7 cellular contexts compared by ENCODE assay signal in the genomic region with DNA sequence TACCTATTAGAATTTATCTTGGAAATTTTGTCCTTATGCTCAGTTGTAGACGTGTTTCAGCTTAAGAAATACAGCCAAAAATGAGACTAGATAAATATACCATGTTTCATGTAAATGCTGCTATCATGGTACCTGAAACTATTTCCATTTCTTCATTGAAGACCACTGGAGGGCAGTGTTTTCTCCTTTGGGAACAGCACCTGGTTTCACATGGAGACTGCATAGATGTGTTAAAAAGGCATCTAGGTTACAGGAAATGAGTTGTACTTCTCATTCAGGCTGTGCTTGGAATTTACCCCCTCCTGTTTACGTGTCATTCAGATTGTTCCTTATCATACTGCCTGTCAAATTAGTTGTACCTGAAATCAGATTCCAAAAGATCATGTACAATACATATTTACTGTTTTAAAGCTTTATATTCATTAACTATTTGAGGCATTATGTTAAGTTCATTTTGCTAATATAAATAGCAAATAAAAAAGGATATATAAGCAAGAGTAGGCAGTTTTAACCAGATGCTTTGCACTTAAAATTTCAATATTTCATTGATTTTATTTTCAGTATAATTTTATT. TPM values are rescaled to one million over a fixed set of nuclear protein-coding genes. Genes with fewer than 3 reads are reported as not detected.
DNase-seq lines count a peak whose midpoint lies in the region; ATAC-seq, FAIRE-seq and TF ChIP-seq lines count a peak whose summit lies in the region.

No MANE protein-coding gene starts in this region.

- H4K8ac ChIP-seq in H1 (ENCODE audit: extremely low read depth, insufficient read depth, low read length): no peak overlapping the region

- POLR2A ChIA-PET in H1 (lab: Charles Lee; ENCODE audit: partially characterized antibody): no interaction called here

- FAIRE-seq in H1 (lab: Jason Lieb, UNC): peak; percentile 98

- H3K4ac ChIP-seq in H1 (replicated peaks; ENCODE audit: insufficient read length, low read depth, low read length): no peak overlapping the region

- peaks cover 0 to 2% (median 0%) of the 10 kb centered on the region in 4 experiments; a peak in 2 of 7 replicates for H3K27me3 ChIP-seq in H1 (replicated peaks in 1 of 4; ENCODE audit: control insufficient read depth in 3 of 4, extremely low read depth in 1 of 4, insufficient read depth in 3 of 4, low read length in 3 of 4)

- no peak overlapping the region for H3K9ac ChIP-seq in H1 (replicated peaks in 1 of 4; ENCODE audit: extremely low read depth in 1 of 4, low read depth in 3 of 4, low read length in 3 of 4)

- no peaks in the 10 kb centered on the region for H3K36me3 ChIP-seq in H1 (ENCODE audit: control insufficient read depth in 2 of 4, insufficient read depth in 4 of 4, low read length in 3 of 4)

- no peak overlapping the region for H3K4me2 ChIP-seq in H1 (ENCODE audit: insufficient read depth in 1 of 2, low read depth in 2 of 2, low read length in 2 of 2)

- CTCF ChIA-PET in H1 (lab: Charles Lee; ENCODE audit: partially characterized antibody): interaction anchor here (0.6 to 3.3 kb wide), 20 partner anchors 10 to 718 kb away, joined by 3 to 30 read pairs (median 4); no protein-coding TSS in a partner anchor

- no peak overlapping the region for H3K18ac ChIP-seq in H1 (ENCODE audit: extremely low read depth, low read length)

- H3K23me2 ChIP-seq in H1 (ENCODE audit: low read depth, low read length): no peaks in the 10 kb centered on the region

- H3K4me1 ChIP-seq in H1 (replicated peaks in 1 of 4; ENCODE audit: control insufficient read depth in 3 of 4, insufficient read depth in 4 of 4, low read length in 3 of 4): peaks cover 3 to 6% (median 4%) of the 10 kb centered on the region in 4 experiments; a peak in 4 of 7 replicates

- no peak overlapping the region for H2AFZ ChIP-seq in H1 (ENCODE audit: low read length)

- TF ChIP-seq POLR2A in H1 (IDR thresholded peaks at IDR 0.05; ENCODE audit: control extremely low read depth in 1 of 2, low read depth in 2 of 2, low read length in 2 of 2): no peak

- H4K91ac ChIP-seq in H1 (replicated peaks; ENCODE audit: insufficient read length, low read length): no peak overlapping the region

- H3K27ac ChIP-seq in H1 (ENCODE audit: low read depth, low read length): no peak overlapping the region

- DNase-seq in ELR (ENCODE audit: low read depth): peak; percentile 81
- peak; percentile 77 for DNase-seq in HuH-7.5 (ENCODE audit: low spot score)
- DNase-seq in OCI-M1 (lab: John Stamatoyannopoulos, UW): peak; percentile 76
- no peak for DNase-seq in H1 (ENCODE audit: low read depth in 1 of 2, low spot score in 2 of 2)
- peak; percentile 36 for DNase-seq in pons (ENCODE audit: low spot score)
- no peak for DNase-seq in hippocampal formation (lab: John Stamatoyannopoulos, UW)

- no peaks in the 10 kb centered on the region for H3K79me2 ChIP-seq in H1 (ENCODE audit: control insufficient read depth in 1 of 2, insufficient read depth in 2 of 2, low read length in 2 of 2)

- no peaks in the 10 kb centered on the region for H3K9me3 ChIP-seq in H1 (ENCODE audit: insufficient read depth in 2 of 2, low read depth in 1 of 2, low read length in 1 of 2)

- H2BK120ac ChIP-seq in H1 (replicated peaks; ENCODE audit: low read depth, low read length): no peak overlapping the region

- peak in 2 of 3 experiments; percentile 57 to 75; a peak in 3 of 4 replicates for TF ChIP-seq CTCF in H1 (IDR thresholded peaks at IDR 0.05; ENCODE audit: control extremely low read depth in 1 of 3, insufficient read depth in 1 of 3, low read depth in 1 of 3, low read length in 3 of 3)

- ATAC-seq in GM21381 (IDR thresholded peaks at IDR 0.05; ENCODE audit: unreplicated experiment): peak; percentile 58

- H4K20me1 ChIP-seq in H1 (replicated peaks in 1 of 2; ENCODE audit: control insufficient read depth in 1 of 2, insufficient read depth in 2 of 2, low read length in 2 of 2): no peaks in the 10 kb centered on the region

- peak; percentile 68 to 69 for TF ChIP-seq RAD21 in H1 (IDR thresholded peaks at IDR 0.05 in 1 of 2, conservative IDR thresholded peaks at IDR 0.05 in 1 of 2; ENCODE audit: low read depth in 2 of 2, low read length in 2 of 2)

- no peak overlapping the region for H2AK5ac ChIP-seq in H1 (ENCODE audit: low read depth, low read length)

- no peak overlapping the region for H3K14ac ChIP-seq in H1 (ENCODE audit: insufficient read length)

- no peak overlapping the region for H2BK5ac ChIP-seq in H1 (ENCODE audit: low read depth, low read length)

- H3K79me1 ChIP-seq in H1 (ENCODE audit: low read depth, low read length): no peaks in the 10 kb centered on the region

- H3K23ac ChIP-seq in H1 (ENCODE audit: insufficient read length): no peak overlapping the region

- TF ChIP-seq EP300 in H1 (IDR thresholded peaks at IDR 0.05; ENCODE audit: borderline replicate concordance in 1 of 2, low read depth in 2 of 2, low read length in 2 of 2): no peak

- 2% methylated on average over 2 of the region's 2 CpGs; no CpG with 5 or more reads in 1 of the 2 experiments for WGBS in H1 (ENCODE audit: extremely low coverage in 1 of 2, insufficient coverage in 1 of 2, insufficient read length in 1 of 2, insufficient replicate concordance in 2 of 2, low coverage in 1 of 2, low lambda C conversion rate in 2 of 2, missing lambda C conversion rate in 1 of 2), 2 experiments

- no peak overlapping the region for H2BK15ac ChIP-seq in H1 (ENCODE audit: low read length)

- no peak overlapping the region for H2BK20ac ChIP-seq in H1 (ENCODE audit: low read length)

- H3K56ac ChIP-seq in H1 (replicated peaks; ENCODE audit: insufficient read length, low read depth, low read length): no peak overlapping the region

- no peak overlapping the region for H3K4me3 ChIP-seq in H1 (ENCODE audit: extremely low read depth in 1 of 4, insufficient read depth in 2 of 4, low read depth in 3 of 4, low read length in 4 of 4)

- no peak overlapping the region for H4K5ac ChIP-seq in H1 (ENCODE audit: insufficient read length, low read depth, low read length)

- no peak overlapping the region for H2BK12ac ChIP-seq in H1 (ENCODE audit: low read depth, low read length)

TF ChIP-seq in H1, 55 proteins besides CTCF, POLR2A, EP300 and RAD21 (continues in another document):
- TF ChIP-seq TCF12 (IDR thresholded peaks at IDR 0.05; ENCODE audit: low read depth, low read length) (peak; percentile 88), TEAD4 (IDR thresholded peaks at IDR 0.05; ENCODE audit: low read depth, low read length) (peak; percentile 93), CBX5 (IDR thresholded peaks at IDR 0.05; ENCODE audit: low read depth, low read length) (no peak), JUND (IDR thresholded peaks at IDR 0.05; ENCODE audit: low read length) (no peak)

RNA-seq across cellular contexts. Expression of a gene that starts 57.3 kb away (rescaled TPM):
- 84.1 and 88.7 TPM in 2 replicates for total RNA-seq in H1 (2021; fragmentation: NEBNext Ultra II Directional; extraction: Animal tissue kit (Norgen Biotek cat#: 25700))
- 25.4 and 53.9 TPM in 2 replicates for polyA plus RNA-seq in H1 (2011; rRNA removed)
- 69.0 TPM for polyA plus RNA-seq in H1 (2011; cell fraction: cytosol; rRNA removed)
- 11.2 TPM for polyA plus RNA-seq in H1 (2011; cell fraction: nucleus; rRNA removed)
- polyA plus RNA-seq in H1 (2012, experiment 1 of 2): 77.6 to 98.5 TPM (median 85.7 TPM) in 4 replicates
- 10.9 TPM for polyA plus RNA-seq in H1 (2012, experiment 2 of 2)
- 50.5 TPM for polyA plus RNA-seq in H1 (2013, experiment 1 of 2)
- polyA plus RNA-seq in H1 (2013, experiment 2 of 2): 51.2 TPM
- polyA minus RNA-seq in H1 (2011; rRNA and poly(A)+ RNA removed): 35.7 and 51.4 TPM in 2 replicates
- polyA minus RNA-seq in H1 (2011; cell fraction: cytosol; rRNA and poly(A)+ RNA removed): 37.3 TPM
- 62.2 TPM for polyA minus RNA-seq in H1 (2011; cell fraction: nucleus; rRNA and poly(A)+ RNA removed)

Comparison
In these comparisons a context has a peak if more than half of its experiments do, and no peak if none do; other contexts are left out.
1. DNase-seq: peak in ELR (single experiment), HuH-7.5 (single experiment), OCI-M1 (single experiment) and pons (single experiment); none in H1 (0 of 2) and hippocampal formation (0 of 2).